1 cellular context compared by ENCODE assay signal in genomic region chr9:126093771-126094170, GRCh38.
TF ChIP-seq lines count a peak whose summit lies in the region.

No MANE protein-coding gene starts in this region.

TF ChIP-seq in GM23338, 12 proteins besides CTCF, POLR2A, EP300 and RAD21:
- TF ChIP-seq ZNF462 (CRISPR knock-in tag; IDR thresholded peaks at IDR 0.05) (no peak), STAT1 (IDR thresholded peaks at IDR 0.05; ENCODE audit: unreplicated experiment) (no peak), ZNF331 (CRISPR knock-in tag; IDR thresholded peaks at IDR 0.05; ENCODE audit: low read depth) (no peak), POLR2AphosphoS5 (IDR thresholded peaks at IDR 0.05; ENCODE audit: low read depth) (no peak), NANOG (IDR thresholded peaks at IDR 0.05; ENCODE audit: borderline replicate concordance) (no peak), ZNF114 (CRISPR knock-in tag; IDR thresholded peaks at IDR 0.05) (no peak), CREB1 (CRISPR knock-in tag; IDR thresholded peaks at IDR 0.05; ENCODE audit: low read depth) (no peak), REST (IDR thresholded peaks at IDR 0.05; ENCODE audit: unreplicated experiment) (no peak), JUNB (IDR thresholded peaks at IDR 0.05; ENCODE audit: unreplicated experiment) (no peak), ETS1 (IDR thresholded peaks at IDR 0.05) (no peak), EZH2 (IDR thresholded peaks at IDR 0.05; ENCODE audit: low read depth, unreplicated experiment) (no peak), EZH2phosphoT487 (IDR thresholded peaks at IDR 0.05; ENCODE audit: unreplicated experiment) (no peak)
